8 cellular contexts compared by ENCODE assay signal in genomic region chr1:112715264-112716053, GRCh38. TPM values are rescaled to one million over a fixed set of nuclear protein-coding genes. Genes with fewer than 3 reads are reported as not detected.
DNase-seq lines count a peak whose midpoint lies in the region; ATAC-seq and TF ChIP-seq lines count a peak whose summit lies in the region.

Gene PPM1J (minus strand): TSS chr1:112715332. CDS start chr1:112715301, 31 bp downstream.

- no peak for TF ChIP-seq CTCF in activated CD8-positive, alpha-beta T cell treated with anti-CD3 and anti-CD28 coated beads for 36 hours (IDR thresholded peaks at IDR 0.05)

- peaks cover 19% of the 10 kb centered on the region for H3K4me1 Mint-ChIP-seq in activated CD8-positive, alpha-beta T cell treated with anti-CD3 and anti-CD28 coated beads for 36 hours (ENCODE audit: low read depth)

- CTCF ChIA-PET in activated CD8-positive, alpha-beta T cell treated with anti-CD3 and anti-CD28 coated beads for 36 hours (lab: Charles Lee), result interaction anchor here (0.6 to 11.3 kb wide), 33 partner anchors 11 to 991 kb away, joined by 3 to 302 read pairs (median 4); partner anchors contain the start of genes LRIG2 and MOV10

- ATAC-seq in GM19372 (IDR thresholded peaks at IDR 0.05; ENCODE audit: low read depth, unreplicated experiment) (peak; percentile 80), HG03460 (IDR thresholded peaks at IDR 0.05; ENCODE audit: unreplicated experiment) (peak; percentile 73)
- peak; percentile 90 for ATAC-seq in activated CD8-positive, alpha-beta T cell treated with anti-CD3 and anti-CD28 coated beads for 36 hours

- H3K27me3 Mint-ChIP-seq in activated CD8-positive, alpha-beta T cell treated with anti-CD3 and anti-CD28 coated beads for 36 hours, result peaks cover 30% of the 10 kb centered on the region

- no peak within 1 kb of the TSS for H3K27ac Mint-ChIP-seq in activated CD8-positive, alpha-beta T cell treated with anti-CD3 and anti-CD28 coated beads for 36 hours

- H3K36me3 Mint-ChIP-seq in activated CD8-positive, alpha-beta T cell treated with anti-CD3 and anti-CD28 coated beads for 36 hours (ENCODE audit: low read depth), result no peaks in the 10 kb centered on the region

- DNase-seq in CD1c-positive myeloid dendritic cell (ENCODE audit: extremely low spot score), result peak; percentile 98
- DNase-seq in NCI-H82 treated with DMSO at 0.1 percent for 48 hours (lab: John Stamatoyannopoulos, UW; ENCODE audit: unreplicated experiment), result peak; percentile 86
- DNase-seq in activated CD8-positive, alpha-beta T cell treated with anti-CD3 and anti-CD28 coated beads for 36 hours, result peak; percentile 98
- peak; percentile 93 for DNase-seq in effector CD8-positive, alpha-beta T cell (lab: John Stamatoyannopoulos, UW)
- DNase-seq in lung microvascular endothelial cell (ENCODE audit: low read depth in 2 of 2), result peak; percentile 85 to 93
- DNase-seq in stimulated activated CD4-positive, alpha-beta T cell treated with anti-CD3 and anti-CD28 coated beads, TNF-alpha, amount 100 ng/mL, for 1 hour (ENCODE audit: low read depth in 3 of 3, low spot score in 1 of 3), result peak; percentile 93 to 94 (median 93)

- H3K9me3 Mint-ChIP-seq in activated CD8-positive, alpha-beta T cell treated with anti-CD3 and anti-CD28 coated beads for 36 hours, result no peaks in the 10 kb centered on the region

- H3K4me3 Mint-ChIP-seq in activated CD8-positive, alpha-beta T cell treated with anti-CD3 and anti-CD28 coated beads for 36 hours, result peak within 1 kb of the TSS; percentile 76

- intact Hi-C loops in activated CD8-positive, alpha-beta T cell treated with anti-CD3 and anti-CD28 coated beads for 36 hours (cut with micrococcal nuclease), result loop anchor here (1.0 to 5.0 kb wide), 2 partner anchors 89 to 357 kb away; partner anchors contain the start of gene LRIG2

- POLR2A ChIA-PET in activated CD8-positive, alpha-beta T cell treated with anti-CD3 and anti-CD28 coated beads for 36 hours (lab: Charles Lee), result interaction anchor here (0.6 to 3.9 kb wide), 9 partner anchors 11 to 244 kb away, joined by 3 to 19 read pairs (median 3); partner anchors contain the start of genes CAPZA1, MOV10 and ST7L

RNA-seq across cellular contexts. Expression of gene PPM1J, which starts in this region (rescaled TPM):
- total RNA-seq in activated CD8-positive, alpha-beta T cell treated with anti-CD3 and anti-CD28 coated beads for 36 hours, result 1 to 10 TPM; 1.7 to 2.8 TPM
- total RNA-seq in lung microvascular endothelial cell, result 0.65 and 0.79 TPM in 2 replicates

Comparison
In these comparisons a context has a peak if more than half of its experiments do, and no peak if none do; other contexts are left out.
1. Peak in every context shown above with its lines: DNase-seq and ATAC-seq.
2. Peak in DNase-seq in lung microvascular endothelial cell; RNA of the gene not detected or under 1 TPM.